ENCODE assay signal across 2 cellular contexts in genomic region chr5:67144183-67144639, GRCh38.
TF ChIP-seq lines count a peak whose summit lies in the region.

No MANE protein-coding gene starts in this region.

TF ChIP-seq in GM23338, 12 proteins besides CTCF, POLR2A, EP300 and RAD21:
- TF ChIP-seq STAT1 (IDR thresholded peaks at IDR 0.05; ENCODE audit: unreplicated experiment) (no peak), ZNF331 (CRISPR knock-in tag; IDR thresholded peaks at IDR 0.05; ENCODE audit: low read depth) (no peak), ZNF462 (CRISPR knock-in tag; IDR thresholded peaks at IDR 0.05) (no peak), EZH2 (IDR thresholded peaks at IDR 0.05; ENCODE audit: low read depth, unreplicated experiment) (no peak), CREB1 (CRISPR knock-in tag; IDR thresholded peaks at IDR 0.05; ENCODE audit: low read depth) (no peak), REST (IDR thresholded peaks at IDR 0.05; ENCODE audit: unreplicated experiment) (no peak)

TF ChIP-seq in HepG2, 621 proteins besides CTCF, POLR2A, EP300 and RAD21 (continues in another document):
- TF ChIP-seq ZFP36L2 (CRISPR knock-in tag; IDR thresholded peaks at IDR 0.05): no peak
- TF ChIP-seq HDAC6 (IDR thresholded peaks at IDR 0.05; ENCODE audit: low read depth, low read length): no peak
- peak; percentile 39; the same call in 1 of the 2 replicates for TF ChIP-seq ZNF12 (CRISPR knock-in tag; IDR thresholded peaks at IDR 0.05)
- TF ChIP-seq SMYD3 (CRISPR knock-in tag; IDR thresholded peaks at IDR 0.05): peak; percentile 24; the same call in 1 of the 2 replicates
- TF ChIP-seq TFDP1 (CRISPR knock-in tag; IDR thresholded peaks at IDR 0.05; ENCODE audit: borderline replicate concordance): no peak
- no peak for TF ChIP-seq SMAD3 (CRISPR knock-in tag; IDR thresholded peaks at IDR 0.05)
- no peak for TF ChIP-seq JDP2 (CRISPR knock-in tag; IDR thresholded peaks at IDR 0.05; ENCODE audit: borderline replicate concordance)
- no peak for TF ChIP-seq ZNF484 (CRISPR knock-in tag; IDR thresholded peaks at IDR 0.05; ENCODE audit: borderline replicate concordance, low read depth)
- TF ChIP-seq PAWR (CRISPR knock-in tag; IDR thresholded peaks at IDR 0.05; ENCODE audit: borderline replicate concordance): no peak
- no peak for TF ChIP-seq ZNF224 (CRISPR knock-in tag; IDR thresholded peaks at IDR 0.05)
- no peak for TF ChIP-seq PCBP1 (IDR thresholded peaks at IDR 0.05; ENCODE audit: borderline replicate concordance, low read depth, low read length)
- TF ChIP-seq CHD4 (IDR thresholded peaks at IDR 0.05; ENCODE audit: borderline replicate concordance, low read length): no peak; the same call in 1 of the 2 replicates
- peak; percentile 78 for TF ChIP-seq MED1 (CRISPR knock-in tag; IDR thresholded peaks at IDR 0.05)
- no peak for TF ChIP-seq MBNL3 (CRISPR knock-in tag; conservative IDR thresholded peaks at IDR 0.05)
- TF ChIP-seq REPIN1 (CRISPR knock-in tag; IDR thresholded peaks at IDR 0.05; ENCODE audit: borderline replicate concordance, low read depth): 0 out of 2 replicates have a peak, but pooled peaks have one; percentile 59
- no peak for TF ChIP-seq ZFP36 (IDR thresholded peaks at IDR 0.05; ENCODE audit: borderline replicate concordance, low read depth, low read length, partially characterized antibody)
- TF ChIP-seq HDAC2 (CRISPR knock-in tag; IDR thresholded peaks at IDR 0.05): peak; percentile 68
- peak; percentile 86; the same call in 1 of the 2 replicates for TF ChIP-seq RCOR2 (CRISPR knock-in tag; IDR thresholded peaks at IDR 0.05)
- 0 out of 2 replicates have a peak, but pooled peaks have one; percentile 29 for TF ChIP-seq ZNF629 (CRISPR knock-in tag; conservative IDR thresholded peaks at IDR 0.05)
- no peak for TF ChIP-seq ZNF138 (CRISPR knock-in tag; IDR thresholded peaks at IDR 0.05; ENCODE audit: low read depth)
- TF ChIP-seq U2AF2 (IDR thresholded peaks at IDR 0.05; ENCODE audit: low read depth, low read length): no peak
- TF ChIP-seq ZNF44 (CRISPR knock-in tag; IDR thresholded peaks at IDR 0.05): no peak
- 0 out of 2 replicates have a peak, but pooled peaks have one; percentile 19 for TF ChIP-seq MEIS1 (CRISPR knock-in tag; IDR thresholded peaks at IDR 0.05; ENCODE audit: borderline replicate concordance)
- TF ChIP-seq SKI (IDR thresholded peaks at IDR 0.05; ENCODE audit: partially characterized antibody): no peak
- peak; percentile 56; the same call in 1 of the 2 replicates for TF ChIP-seq FOXK2 (IDR thresholded peaks at IDR 0.05)
- TF ChIP-seq DRAP1 (CRISPR knock-in tag; IDR thresholded peaks at IDR 0.05): no peak; the same call in 1 of the 2 replicates
- TF ChIP-seq MIER3 (CRISPR knock-in tag; IDR thresholded peaks at IDR 0.05; ENCODE audit: borderline replicate concordance): peak; percentile 67; the same call in 1 of the 2 replicates
- TF ChIP-seq MIER2 (CRISPR knock-in tag; IDR thresholded peaks at IDR 0.05): no peak
- TF ChIP-seq CREB1 (IDR thresholded peaks at IDR 0.05): peak; percentile 44
- peak; percentile 51; the same call in 1 of the 2 replicates for TF ChIP-seq CREB1 (CRISPR knock-in tag; IDR thresholded peaks at IDR 0.05)
- 0 out of 2 replicates have a peak, but pooled peaks have one; percentile 3 for TF ChIP-seq ZFY (CRISPR knock-in tag; IDR thresholded peaks at IDR 0.05)
- no peak for TF ChIP-seq ERF (CRISPR knock-in tag; IDR thresholded peaks at IDR 0.05)
- TF ChIP-seq ZBTB7B (CRISPR knock-in tag; IDR thresholded peaks at IDR 0.05): no peak
- TF ChIP-seq ZNF441 (CRISPR knock-in tag; IDR thresholded peaks at IDR 0.05; ENCODE audit: borderline replicate concordance): no peak
- TF ChIP-seq ZFP82 (CRISPR knock-in tag; IDR thresholded peaks at IDR 0.05; ENCODE audit: borderline replicate concordance): no peak
- no peak for TF ChIP-seq ZBTB42 (CRISPR knock-in tag; IDR thresholded peaks at IDR 0.05)
- TF ChIP-seq STAT5B (CRISPR knock-in tag; IDR thresholded peaks at IDR 0.05): no peak
- 0 out of 2 replicates have a peak, but pooled peaks have one; percentile 12 for TF ChIP-seq SMARCE1 (IDR thresholded peaks at IDR 0.05; ENCODE audit: borderline replicate concordance)
- peak; percentile 41; the same call in 1 of the 2 replicates for TF ChIP-seq DMAP1 (CRISPR knock-in tag; IDR thresholded peaks at IDR 0.05)
- TF ChIP-seq GZF1 (CRISPR knock-in tag; IDR thresholded peaks at IDR 0.05): no peak
- TF ChIP-seq BCL3 (CRISPR knock-in tag; IDR thresholded peaks at IDR 0.05): no peak
- TF ChIP-seq ZNF577 (CRISPR knock-in tag; IDR thresholded peaks at IDR 0.05; ENCODE audit: borderline replicate concordance, low read depth): no peak
- TF ChIP-seq ZNF530 (CRISPR knock-in tag; IDR thresholded peaks at IDR 0.05; ENCODE audit: low read depth): no peak
- TF ChIP-seq EHMT2 (IDR thresholded peaks at IDR 0.05; ENCODE audit: borderline replicate concordance, low read depth, low read length): peak; percentile 66; the same call in 1 of the 2 replicates
- TF ChIP-seq HIVEP1 (CRISPR knock-in tag; IDR thresholded peaks at IDR 0.05): no peak
- TF ChIP-seq ZNF513 (CRISPR knock-in tag; conservative IDR thresholded peaks at IDR 0.05): no peak
- TF ChIP-seq ISX (CRISPR knock-in tag; conservative IDR thresholded peaks at IDR 0.05): no peak
- peak; percentile 71; the same call in 1 of the 2 replicates for TF ChIP-seq FOXJ3 (CRISPR knock-in tag; IDR thresholded peaks at IDR 0.05; ENCODE audit: borderline replicate concordance)
- TF ChIP-seq ZNF468 (CRISPR knock-in tag; IDR thresholded peaks at IDR 0.05): no peak
- no peak for TF ChIP-seq NFKB2 (CRISPR knock-in tag; IDR thresholded peaks at IDR 0.05; ENCODE audit: borderline replicate concordance)
- no peak for TF ChIP-seq ZNF17 (CRISPR knock-in tag; IDR thresholded peaks at IDR 0.05)
- peak; percentile 82 for TF ChIP-seq GFI1 (CRISPR knock-in tag; IDR thresholded peaks at IDR 0.05; ENCODE audit: borderline replicate concordance)
- TF ChIP-seq DDIT3 (CRISPR knock-in tag; IDR thresholded peaks at IDR 0.05): no peak
- TF ChIP-seq TRAFD1 (CRISPR knock-in tag; IDR thresholded peaks at IDR 0.05; ENCODE audit: borderline replicate concordance): no peak
- TF ChIP-seq MAFF (IDR thresholded peaks at IDR 0.05; ENCODE audit: low read depth, low read length): no peak
- no peak; a peak in 1 of 4 replicates for TF ChIP-seq ATF4 (CRISPR knock-in tag; IDR thresholded peaks at IDR 0.05)
- TF ChIP-seq NR2F6 (IDR thresholded peaks at IDR 0.05): peak; percentile 85
- TF ChIP-seq NR2F6 (CRISPR knock-in tag; IDR thresholded peaks at IDR 0.05): peak; percentile 79
- no peak for TF ChIP-seq NFYC (CRISPR knock-in tag; IDR thresholded peaks at IDR 0.05)
- no peak; the same call in 1 of the 2 replicates for TF ChIP-seq GATA4 (IDR thresholded peaks at IDR 0.05; ENCODE audit: borderline replicate concordance, low read depth)
- peak; percentile 28; the same call in 1 of the 2 replicates for TF ChIP-seq MLX (CRISPR knock-in tag; IDR thresholded peaks at IDR 0.05)
- TF ChIP-seq SMC3 (IDR thresholded peaks at IDR 0.05; ENCODE audit: low read length): 0 out of 2 replicates have a peak, but pooled peaks have one; percentile 2
- no peak for TF ChIP-seq WIZ (CRISPR knock-in tag; IDR thresholded peaks at IDR 0.05)
- no peak for TF ChIP-seq SIN3B (IDR thresholded peaks at IDR 0.05; ENCODE audit: low read length)
- no peak for TF ChIP-seq PHF5A (CRISPR knock-in tag; IDR thresholded peaks at IDR 0.05; ENCODE audit: low read depth, unreplicated experiment)
- TF ChIP-seq HNRNPLL (IDR thresholded peaks at IDR 0.05; ENCODE audit: low read depth, low read length, poor library complexity, severe bottlenecking): no peak
- TF ChIP-seq SOX13 (IDR thresholded peaks at IDR 0.05): no peak
- TF ChIP-seq SOX13 (CRISPR knock-in tag; conservative IDR thresholded peaks at IDR 0.05 in 1 of 2, IDR thresholded peaks at IDR 0.05 in 1 of 2): peak in 1 of 2 experiments; percentile 73; a peak in 2 of 4 replicates
- no peak for TF ChIP-seq ZSCAN20 (CRISPR knock-in tag; IDR thresholded peaks at IDR 0.05; ENCODE audit: borderline replicate concordance)
- peak in 1 of 2 experiments; percentile 86; a peak in 2 of 4 replicates for TF ChIP-seq NR2F1 (CRISPR knock-in tag; IDR thresholded peaks at IDR 0.05)
- peak; percentile 97; the same call in 1 of the 2 replicates for TF ChIP-seq SALL1 (CRISPR knock-in tag; IDR thresholded peaks at IDR 0.05)
- TF ChIP-seq ESRRA (CRISPR knock-in tag; IDR thresholded peaks at IDR 0.05; ENCODE audit: low read depth): no peak
- no peak for TF ChIP-seq ZNF430 (CRISPR knock-in tag; IDR thresholded peaks at IDR 0.05)
- no peak for TF ChIP-seq CENPT (CRISPR knock-in tag; IDR thresholded peaks at IDR 0.05; ENCODE audit: low read depth)
- no peak for TF ChIP-seq NFE2 (CRISPR knock-in tag; IDR thresholded peaks at IDR 0.05)
- TF ChIP-seq ZNF569 (CRISPR knock-in tag; IDR thresholded peaks at IDR 0.05; ENCODE audit: borderline replicate concordance): no peak
- TF ChIP-seq TERF1 (CRISPR knock-in tag; IDR thresholded peaks at IDR 0.05): no peak
- TF ChIP-seq ZNF644 (CRISPR knock-in tag; IDR thresholded peaks at IDR 0.05; ENCODE audit: low read depth): peak; percentile 53; the same call in 1 of the 2 replicates
